ENCODE assay signal across 9 cellular contexts in the genomic region with DNA sequence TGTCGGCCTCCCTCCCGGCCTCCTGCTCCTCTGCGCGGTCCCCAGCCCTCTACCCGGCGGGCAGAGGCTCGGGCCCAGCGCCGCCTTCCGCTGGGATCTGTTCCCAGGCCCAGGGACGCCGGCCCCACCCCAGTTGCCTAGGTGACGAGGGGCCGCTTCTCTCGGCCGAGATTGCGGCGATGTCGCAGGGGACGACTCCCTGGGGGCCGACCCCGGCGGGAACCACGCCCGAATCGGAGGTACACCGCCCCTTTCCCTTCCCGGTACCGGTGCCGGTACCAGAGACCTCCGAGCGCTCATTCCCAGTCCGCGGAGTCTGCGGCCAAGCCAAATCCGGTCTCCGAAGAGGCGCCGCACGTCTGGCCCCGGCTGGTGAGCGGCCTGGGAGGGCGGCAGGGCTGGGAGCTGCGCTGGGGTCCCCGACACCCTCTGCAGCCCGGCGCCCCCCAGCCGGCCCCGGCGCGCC. TPM values are rescaled to one million over a fixed set of nuclear protein-coding genes. Genes with fewer than 3 reads are reported as not detected.
DNase-seq lines count a peak whose midpoint lies in the region; ATAC-seq and TF ChIP-seq lines count a peak whose summit lies in the region.
"Had no signal": no experiment of that assay in that cellular context is flagged by ENCODE, and none has a peak within 500 bp of the region (broad histone marks: within the 10 kb centered on the region; RNA-seq: fewer than 3 reads in every experiment).

A gene with protein sequence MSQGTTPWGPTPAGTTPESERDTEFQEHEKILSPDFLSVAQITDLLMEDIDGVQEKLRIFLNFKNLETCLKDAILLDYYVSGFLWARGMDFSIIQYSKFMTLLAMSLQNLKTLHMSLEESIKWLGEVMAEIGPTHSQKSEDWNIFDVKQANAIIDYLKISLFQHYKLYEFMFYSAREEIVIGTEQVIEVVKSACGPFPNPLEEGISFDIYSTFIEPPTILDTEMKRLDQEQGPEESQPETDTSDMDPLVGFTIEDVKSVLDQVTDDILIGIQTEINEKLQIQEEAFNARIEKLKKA (plus strand): TSS at position 136 of the 466 bp plus-strand sequence. CDS start 44 bp downstream, at position 180.

- POLR2A ChIA-PET in CD4-positive, alpha-beta T cell (lab: Charles Lee): no interaction called here

- ATAC-seq in HG03565 (IDR thresholded peaks at IDR 0.05; ENCODE audit: unreplicated experiment): no peak
- no peak for ATAC-seq in CD4-positive, alpha-beta T cell (ENCODE audit: poor library complexity)

- no peak within 1 kb of the TSS for H3K27ac ChIP-seq in muscle layer of duodenum (ENCODE audit: low read length)
- H3K27ac ChIP-seq in CD4-positive, alpha-beta T cell (ENCODE audit: low read depth, low read length): no peak within 1 kb of the TSS
- H3K27ac ChIP-seq: neutrophil had no signal

- H3K4me3 Mint-ChIP-seq in CD4-positive, alpha-beta T cell: no peak within 1 kb of the TSS

- no peak for TF ChIP-seq CTCF in CD4-positive, alpha-beta T cell (IDR thresholded peaks at IDR 0.05)

- no peaks in the 10 kb centered on the region for H3K9me3 ChIP-seq in muscle layer of duodenum (ENCODE audit: control insufficient read depth in 1 of 2, low read length in 2 of 2)
- H3K9me3 ChIP-seq in CD4-positive, alpha-beta T cell (ENCODE audit: control insufficient read depth, low read length): no peaks in the 10 kb centered on the region
- H3K9me3 ChIP-seq: neutrophil had no signal

- no peaks in the 10 kb centered on the region for H3K9me3 Mint-ChIP-seq in CD4-positive, alpha-beta T cell

- H3K4me1 Mint-ChIP-seq in CD4-positive, alpha-beta T cell (ENCODE audit: low read depth): no peaks in the 10 kb centered on the region

- intact Hi-C loops in CD4-positive, alpha-beta T cell (cut with DNase I, micrococcal nuclease): no loop called here

- H3K4me3 ChIP-seq in muscle layer of duodenum (ENCODE audit: low read depth in 1 of 2, low read length in 2 of 2): peak within 1 kb of the TSS; percentile 30 to 83

- CTCF ChIA-PET in CD4-positive, alpha-beta T cell (lab: Charles Lee): no interaction called here

- no peaks in the 10 kb centered on the region for H3K4me1 ChIP-seq in muscle layer of duodenum (ENCODE audit: control insufficient read depth in 1 of 2, insufficient read depth in 2 of 2, low read length in 2 of 2)

- H3K36me3 Mint-ChIP-seq in CD4-positive, alpha-beta T cell (ENCODE audit: low read depth): no peaks in the 10 kb centered on the region

- DNase-seq in GM04504 (ENCODE audit: low read depth) (peak; percentile 42), SHP77 (lab: John Stamatoyannopoulos, UW) (peak; percentile 29 to 66), fibroblast of the conjunctiva (ENCODE audit: low read depth) (peak; percentile 23), SKM-1 (lab: John Stamatoyannopoulos, UW; ENCODE audit: unreplicated experiment) (no peak), germinal center (ENCODE audit: low spot score) (no peak)
- no peak for DNase-seq in CD4-positive, alpha-beta T cell

- no peaks in the 10 kb centered on the region for H3K27me3 ChIP-seq in muscle layer of duodenum (ENCODE audit: low read depth, low read length)
- peaks cover 19% of the 10 kb centered on the region for H3K27me3 ChIP-seq in CD4-positive, alpha-beta T cell (ENCODE audit: control insufficient read depth, insufficient read depth, low read length)

- H3K27me3 Mint-ChIP-seq in CD4-positive, alpha-beta T cell: peaks cover 62% of the 10 kb centered on the region

- no peaks in the 10 kb centered on the region for H3K36me3 ChIP-seq in muscle layer of duodenum (ENCODE audit: control insufficient read depth in 1 of 2, insufficient read depth in 2 of 2, low read length in 2 of 2)
- H3K36me3 ChIP-seq: neutrophil had no signal

- H3K27ac Mint-ChIP-seq in CD4-positive, alpha-beta T cell: no peak within 1 kb of the TSS

RNA-seq across cellular contexts. Expression of the gene that starts here (rescaled TPM):
- not detected for total RNA-seq in CD4-positive, alpha-beta T cell

Comparison
In these comparisons a context has a peak if more than half of its experiments do, and no peak if none do; other contexts are left out.
1. DNase-seq: peak in GM04504 (single experiment), SHP77 (2 of 2) and fibroblast of the conjunctiva (single experiment); none in SKM-1 (single experiment), CD4-positive, alpha-beta T cell (0 of 10) and germinal center (single experiment).